ENCODE assay signal across 20 cellular contexts in the genomic region with DNA sequence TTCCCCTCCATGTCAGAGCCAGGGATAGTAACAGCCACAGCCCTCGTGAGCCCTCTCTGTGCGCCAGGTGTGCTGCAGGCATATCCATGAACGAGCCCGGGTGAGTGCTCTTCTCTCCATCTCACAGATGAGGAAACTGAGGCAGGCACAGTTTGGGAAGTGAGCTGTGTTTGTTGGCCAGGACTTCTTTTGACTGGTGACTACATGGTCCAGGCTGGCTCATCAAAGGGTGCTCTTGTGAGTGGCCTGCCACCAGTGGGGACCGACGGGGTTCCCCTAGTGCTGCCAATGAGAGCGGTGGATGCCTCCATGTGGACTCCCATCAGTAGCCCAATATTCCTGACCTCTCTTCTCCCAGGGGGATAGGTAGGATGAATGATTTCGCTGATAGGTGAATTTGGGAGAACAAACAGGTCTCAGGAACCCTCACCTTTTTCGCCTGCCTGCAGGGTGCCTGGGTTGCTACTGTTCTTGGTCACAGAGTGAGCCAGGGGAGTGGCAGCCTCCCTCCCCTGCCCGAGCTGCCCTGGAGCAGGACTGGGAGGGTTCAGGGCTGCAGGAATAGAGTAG. TPM values are rescaled to one million over a fixed set of nuclear protein-coding genes. Genes with fewer than 3 reads are reported as not detected.
DNase-seq lines count a peak whose midpoint lies in the region; ATAC-seq lines count a peak whose summit lies in the region.
"Had no signal": no experiment of that assay in that cellular context is flagged by ENCODE, and none has a peak within 500 bp of the region (broad histone marks: within the 10 kb centered on the region; RNA-seq: fewer than 3 reads in every experiment).

No MANE protein-coding gene starts in this region.

- intact Hi-C loops in cardiac septum (cut with DNase I) (no loop called here), left ventricle myocardium superior (cut with micrococcal nuclease) (no loop called here)

- ATAC-seq in left ventricle myocardium superior, result no peak

- DNase-seq in cardiac septum (ENCODE audit: low spot score) (peak; percentile 54), left ventricle myocardium superior (no peak), islet precursor cell (peak; percentile 40), RPMI8226 (no peak), activated T-cell treated with anti-CD3 and anti-CD28 coated beads for 4 hours (no peak), NCI-H187 (lab: John Stamatoyannopoulos, UW) (no peak)
- peak; percentile 4 for DNase-seq in stimulated activated CD8-positive, alpha-beta memory T cell treated with anti-CD3 and anti-CD28 coated beads, Interleukin-4, amount 100 ng/mL, for 48 hours
- DNase-seq: CD4-positive, alpha-beta T cell; COR-L47; DMS53; MM.1S; NCI-H2029 treated with DMSO at 0.1 percent for 48 hours; NCI-H2227 treated with DMSO at 0.1 percent for 48 hours; NCI-H526 treated with DMSO at 0.1 percent for 48 hours; PC-9; Right ventricle myocardium superior had no signal

RNA-seq across cellular contexts. Expression of a gene that starts 38.2 kb away (rescaled TPM):
- total RNA-seq in cardiac septum (1.1 TPM), left ventricle myocardium superior (0.64 TPM)
- total RNA-seq: A172, Daoy, G401, NCI-H460, PC-9 had no signal

Comparison
In these comparisons a context has a peak if more than half of its experiments do, and no peak if none do; other contexts are left out.
1. DNase-seq: peak in cardiac septum (single experiment), islet precursor cell (single experiment) and stimulated activated CD8-positive, alpha-beta memory T cell treated with anti-CD3 and anti-CD28 coated beads, Interleukin-4, amount 100 ng/mL, for 48 hours (single experiment); none in left ventricle myocardium superior (single experiment), RPMI8226 (single experiment), activated T-cell treated with anti-CD3 and anti-CD28 coated beads for 4 hours (single experiment) and NCI-H187 (0 of 2).